In genomic region chr10:102674566-102674965, GRCh38 we compare ENCODE assay signal across 10 cellular contexts. TPM values are rescaled to one million over a fixed set of nuclear protein-coding genes. Genes with fewer than 3 reads are reported as not detected.
A peak's percentile ranks its signal among the peaks of the same experiment; 100 is the strongest.
DNase-seq lines count a peak whose midpoint lies in the region; ATAC-seq, FAIRE-seq and TF ChIP-seq lines count a peak whose summit lies in the region.
"Had no signal": no experiment of that assay in that cellular context is flagged by ENCODE, and none has a peak within 500 bp of the region (broad histone marks: within the 10 kb centered on the region; RNA-seq: fewer than 3 reads in every experiment).

No MANE protein-coding gene starts in this region.

- peak overlapping the region; percentile 89 for H3K4me2 ChIP-seq in keratinocyte (ENCODE audit: control insufficient read depth, extremely low read depth, insufficient read depth, low read depth, low read length)
- H3K4me2 ChIP-seq: A549 had no signal

- H4K20me1 ChIP-seq in keratinocyte (ENCODE audit: control insufficient read depth, extremely low read depth, insufficient read depth, low read length): no peaks in the 10 kb centered on the region

- BruUV-seq in Calu3 (replicated peaks; lab: Mats Ljungman, UMichigan): no TSS peak

- H2AFZ ChIP-seq in keratinocyte (ENCODE audit: control insufficient read depth, low read length): no peak overlapping the region

- no peak overlapping the region for H3K9ac ChIP-seq in keratinocyte (ENCODE audit: control insufficient read depth, extremely low read depth, insufficient read depth, low read length)

- no peaks in the 10 kb centered on the region for H3K9me3 ChIP-seq in keratinocyte (ENCODE audit: control insufficient read depth, low read depth, low read length)
- H3K9me3 ChIP-seq: A549 had no signal

- CTCF ChIA-PET in Calu3 (lab: Charles Lee): no interaction called here

- no peak for TF ChIP-seq CTCF in keratinocyte (optimal IDR thresholded peaks at IDR 0.05 in 1 of 3, IDR thresholded peaks at IDR 0.05 in 1 of 3, conservative IDR thresholded peaks at IDR 0.05 in 1 of 3; ENCODE audit: extremely low read depth in 1 of 3, insufficient read depth in 2 of 3, low read length in 3 of 3)
- no peak for TF ChIP-seq CTCF in Calu3 (IDR thresholded peaks at IDR 0.05; ENCODE audit: unreplicated experiment)

- peak; percentile 29 for ATAC-seq in activated T-helper 17 cell treated with anti-CD3 and anti-CD28 coated beads, Interleukin-2, amount 50 U/mL, for 72 hours (replicated peaks)
- no peak for ATAC-seq in stimulated activated memory B cell treated with anti-CD40 and anti-IgM and Interleukin-4, amounts not matched to agents 10 μg/mL and 1 μg/mL and 100 μg/mL, for 72 hours
- no peak for ATAC-seq in HG02885 (IDR thresholded peaks at IDR 0.05; ENCODE audit: poor library complexity, unreplicated experiment)
- ATAC-seq: A549 had no signal

- peaks cover 27% of the 10 kb centered on the region for H3K4me1 ChIP-seq in keratinocyte (ENCODE audit: control insufficient read depth, extremely low read depth, insufficient read depth, low read length)

- no peak for FAIRE-seq in keratinocyte (lab: Jason Lieb, UNC)
- FAIRE-seq: A549, GM19239 had no signal

- H3K36me3 Mint-ChIP-seq in activated T-helper 17 cell treated with anti-CD3 and anti-CD28 coated beads, Interleukin-2, amount 50 U/mL, for 72 hours (ENCODE audit: low read depth): peaks cover 6% of the 10 kb centered on the region
- H3K36me3 Mint-ChIP-seq in stimulated activated memory B cell treated with anti-CD40 and anti-IgM and Interleukin-4, amounts not matched to agents 10 μg/mL and 1 μg/mL and 100 μg/mL, for 72 hours: no peaks in the 10 kb centered on the region
- H3K36me3 Mint-ChIP-seq in Calu3 (ENCODE audit: insufficient read depth, unreplicated experiment): no peaks in the 10 kb centered on the region

- dilution Hi-C loops in keratinocyte (cut with MboI; ENCODE audit: extremely low pct_ligation_motif_present, low sequenced_read_pairs): no loop called here

- intact Hi-C loops in Calu3 (cut with micrococcal nuclease; ENCODE audit: unreplicated experiment): no loop called here

- H3K9me1 ChIP-seq in keratinocyte (ENCODE audit: control insufficient read depth, extremely low read depth, insufficient read depth, low read length): no peaks in the 10 kb centered on the region

- H3K27ac Mint-ChIP-seq in activated T-helper 17 cell treated with anti-CD3 and anti-CD28 coated beads, Interleukin-2, amount 50 U/mL, for 72 hours: peak overlapping the region; percentile 78
- H3K27ac Mint-ChIP-seq in stimulated activated memory B cell treated with anti-CD40 and anti-IgM and Interleukin-4, amounts not matched to agents 10 μg/mL and 1 μg/mL and 100 μg/mL, for 72 hours: peak overlapping the region; percentile 85
- no peak overlapping the region for H3K27ac Mint-ChIP-seq in Calu3 (ENCODE audit: unreplicated experiment)

- no peak overlapping the region for H3K27ac ChIP-seq in keratinocyte (ENCODE audit: control insufficient read depth, insufficient read depth, low read length)
- H3K27ac ChIP-seq: A549 had no signal

- H3K4me3 ChIP-seq in keratinocyte (ENCODE audit: control insufficient read depth in 2 of 3, extremely low read depth in 1 of 3, insufficient read depth in 2 of 3, low read depth in 1 of 3, low read length in 3 of 3): no peak overlapping the region
- H3K4me3 ChIP-seq: A549 had no signal

- no peaks in the 10 kb centered on the region for H3K27me3 ChIP-seq in keratinocyte (ENCODE audit: control insufficient read depth, extremely low read depth, insufficient read depth, low read length)

- H3K79me2 ChIP-seq in keratinocyte (ENCODE audit: control insufficient read depth, insufficient read depth, low read length): no peaks in the 10 kb centered on the region

- peaks cover 16% of the 10 kb centered on the region for H3K4me1 Mint-ChIP-seq in activated T-helper 17 cell treated with anti-CD3 and anti-CD28 coated beads, Interleukin-2, amount 50 U/mL, for 72 hours
- peaks cover 36% of the 10 kb centered on the region for H3K4me1 Mint-ChIP-seq in stimulated activated memory B cell treated with anti-CD40 and anti-IgM and Interleukin-4, amounts not matched to agents 10 μg/mL and 1 μg/mL and 100 μg/mL, for 72 hours
- peaks cover 10% of the 10 kb centered on the region for H3K4me1 Mint-ChIP-seq in Calu3 (ENCODE audit: low read depth, unreplicated experiment)

- H3K4me3 Mint-ChIP-seq in activated T-helper 17 cell treated with anti-CD3 and anti-CD28 coated beads, Interleukin-2, amount 50 U/mL, for 72 hours: peak overlapping the region; percentile 74
- no peak overlapping the region for H3K4me3 Mint-ChIP-seq in stimulated activated memory B cell treated with anti-CD40 and anti-IgM and Interleukin-4, amounts not matched to agents 10 μg/mL and 1 μg/mL and 100 μg/mL, for 72 hours
- H3K4me3 Mint-ChIP-seq in Calu3 (ENCODE audit: low read depth, unreplicated experiment): no peak overlapping the region

- no peaks in the 10 kb centered on the region for H3K27me3 Mint-ChIP-seq in activated T-helper 17 cell treated with anti-CD3 and anti-CD28 coated beads, Interleukin-2, amount 50 U/mL, for 72 hours
- H3K27me3 Mint-ChIP-seq in stimulated activated memory B cell treated with anti-CD40 and anti-IgM and Interleukin-4, amounts not matched to agents 10 μg/mL and 1 μg/mL and 100 μg/mL, for 72 hours: no peaks in the 10 kb centered on the region
- H3K27me3 Mint-ChIP-seq in Calu3 (ENCODE audit: unreplicated experiment): peaks cover 12% of the 10 kb centered on the region

- DNase-seq in NCI-H1417 (lab: John Stamatoyannopoulos, UW) (peak in 2 of 3 experiments; percentile 6 to 28), NCI-H1417 treated with DMSO at 0.1 percent for 48 hours (lab: John Stamatoyannopoulos, UW) (no peak), keratinocyte (ENCODE audit: low read depth, low spot score) (no peak), Calu3 (no peak)
- no peak for DNase-seq in activated CD4-positive, CD25-positive, alpha-beta regulatory T cell (lab: John Stamatoyannopoulos, UW)

- no peaks in the 10 kb centered on the region for H3K9me3 Mint-ChIP-seq in activated T-helper 17 cell treated with anti-CD3 and anti-CD28 coated beads, Interleukin-2, amount 50 U/mL, for 72 hours
- no peaks in the 10 kb centered on the region for H3K9me3 Mint-ChIP-seq in stimulated activated memory B cell treated with anti-CD40 and anti-IgM and Interleukin-4, amounts not matched to agents 10 μg/mL and 1 μg/mL and 100 μg/mL, for 72 hours
- H3K9me3 Mint-ChIP-seq in Calu3 (ENCODE audit: low read depth, unreplicated experiment): no peaks in the 10 kb centered on the region

- H3K36me3 ChIP-seq in keratinocyte (ENCODE audit: control insufficient read depth in 2 of 2, extremely low read depth in 1 of 2, insufficient read depth in 2 of 2, low read length in 2 of 2): no peaks in the 10 kb centered on the region

RNA-seq across cellular contexts. Expression of gene TRIM8, which starts 30.3 kb away (rescaled TPM):
- 10 to 100 TPM; 60.0 to 73.9 TPM for total RNA-seq in activated T-helper 17 cell treated with anti-CD3 and anti-CD28 coated beads, Interleukin-2, amount 50 U/mL, for 72 hours
- polyA plus RNA-seq in keratinocyte: 16.9 to 45.1 TPM (median 24.8 TPM) in 3 replicates
- polyA plus RNA-seq in keratinocyte (2011; ENCODE audit: low read depth): 38.5 TPM
- 23.0 and 34.3 TPM in 2 replicates for polyA plus RNA-seq in keratinocyte (2011; cell fraction: cytosol; rRNA removed)
- 30.9 and 34.4 TPM in 2 replicates for polyA plus RNA-seq in keratinocyte (2011; cell fraction: nucleus; rRNA removed)
- polyA plus RNA-seq in keratinocyte (2012; ENCODE audit: low replicate concordance): 39.4 and 51.3 TPM in 2 replicates
- polyA minus RNA-seq in keratinocyte: 15.2 to 53.0 TPM (median 16.7 TPM) in 3 replicates
- polyA minus RNA-seq in keratinocyte (2011; cell fraction: cytosol; rRNA and poly(A)+ RNA removed): 36.4 TPM
- 22.9 and 24.1 TPM in 2 replicates for polyA minus RNA-seq in keratinocyte (2011; cell fraction: nucleus; rRNA and poly(A)+ RNA removed)
- 52.1 and 66.3 TPM in 2 replicates for total RNA-seq in Calu3 (2022)

RNA-seq across cellular contexts. Expression of gene ARL3, which starts 39.6 kb away (rescaled TPM):
- 10 to 100 TPM; 14.3 to 14.7 TPM for total RNA-seq in activated T-helper 17 cell treated with anti-CD3 and anti-CD28 coated beads, Interleukin-2, amount 50 U/mL, for 72 hours
- 7.0 to 10.7 TPM (median 9.2 TPM) in 3 replicates for polyA plus RNA-seq in keratinocyte
- polyA plus RNA-seq in keratinocyte (2011; ENCODE audit: low read depth): 15.2 TPM
- polyA plus RNA-seq in keratinocyte (2011; cell fraction: cytosol; rRNA removed): 8.3 and 9.4 TPM in 2 replicates
- 2.9 and 3.1 TPM in 2 replicates for polyA plus RNA-seq in keratinocyte (2011; cell fraction: nucleus; rRNA removed)
- 9.7 and 11.4 TPM in 2 replicates for polyA plus RNA-seq in keratinocyte (2012; ENCODE audit: low replicate concordance)
- 2.1 to 2.3 TPM (median 2.1 TPM) in 3 replicates for polyA minus RNA-seq in keratinocyte
- polyA minus RNA-seq in keratinocyte (2011; cell fraction: cytosol; rRNA and poly(A)+ RNA removed): 3.6 TPM
- polyA minus RNA-seq in keratinocyte (2011; cell fraction: nucleus; rRNA and poly(A)+ RNA removed): 0.53 and 1.2 TPM in 2 replicates
- total RNA-seq in Calu3 (2022): 5.2 and 5.6 TPM in 2 replicates

RNA-seq across cellular contexts. Expression of gene SFXN2, which starts 39.9 kb away (rescaled TPM):
- 10 to 100 TPM; 18.0 to 28.0 TPM for total RNA-seq in activated T-helper 17 cell treated with anti-CD3 and anti-CD28 coated beads, Interleukin-2, amount 50 U/mL, for 72 hours
- polyA plus RNA-seq in keratinocyte: 1.7 to 5.7 TPM (median 5.0 TPM) in 3 replicates
- polyA plus RNA-seq in keratinocyte (2011; ENCODE audit: low read depth): 0.20 TPM
- polyA plus RNA-seq in keratinocyte (2011; cell fraction: cytosol; rRNA removed): 2.5 TPM in 2 replicates
- polyA plus RNA-seq in keratinocyte (2011; cell fraction: nucleus; rRNA removed): 2.4 and 3.1 TPM in 2 replicates
- 0.45 and 4.8 TPM in 2 replicates for polyA plus RNA-seq in keratinocyte (2012; ENCODE audit: low replicate concordance)
- 6.3 to 24.1 TPM (median 11.6 TPM) in 3 replicates for polyA minus RNA-seq in keratinocyte
- polyA minus RNA-seq in keratinocyte (2011; cell fraction: cytosol; rRNA and poly(A)+ RNA removed): 4.2 TPM
- polyA minus RNA-seq in keratinocyte (2011; cell fraction: nucleus; rRNA and poly(A)+ RNA removed): 1.1 and 2.3 TPM in 2 replicates
- 21.2 and 22.9 TPM in 2 replicates for total RNA-seq in Calu3 (2022)

Comparison
In these comparisons a context has a peak if more than half of its experiments do, and no peak if none do; other contexts are left out.
1. DNase-seq: peak in NCI-H1417 (2 of 3); none in NCI-H1417 treated with DMSO at 0.1 percent for 48 hours (single experiment), keratinocyte (single experiment), Calu3 (single experiment) and activated CD4-positive, CD25-positive, alpha-beta regulatory T cell (0 of 4).